Comparison of ENCODE assay signal across 8 cellular contexts in the genomic region with DNA sequence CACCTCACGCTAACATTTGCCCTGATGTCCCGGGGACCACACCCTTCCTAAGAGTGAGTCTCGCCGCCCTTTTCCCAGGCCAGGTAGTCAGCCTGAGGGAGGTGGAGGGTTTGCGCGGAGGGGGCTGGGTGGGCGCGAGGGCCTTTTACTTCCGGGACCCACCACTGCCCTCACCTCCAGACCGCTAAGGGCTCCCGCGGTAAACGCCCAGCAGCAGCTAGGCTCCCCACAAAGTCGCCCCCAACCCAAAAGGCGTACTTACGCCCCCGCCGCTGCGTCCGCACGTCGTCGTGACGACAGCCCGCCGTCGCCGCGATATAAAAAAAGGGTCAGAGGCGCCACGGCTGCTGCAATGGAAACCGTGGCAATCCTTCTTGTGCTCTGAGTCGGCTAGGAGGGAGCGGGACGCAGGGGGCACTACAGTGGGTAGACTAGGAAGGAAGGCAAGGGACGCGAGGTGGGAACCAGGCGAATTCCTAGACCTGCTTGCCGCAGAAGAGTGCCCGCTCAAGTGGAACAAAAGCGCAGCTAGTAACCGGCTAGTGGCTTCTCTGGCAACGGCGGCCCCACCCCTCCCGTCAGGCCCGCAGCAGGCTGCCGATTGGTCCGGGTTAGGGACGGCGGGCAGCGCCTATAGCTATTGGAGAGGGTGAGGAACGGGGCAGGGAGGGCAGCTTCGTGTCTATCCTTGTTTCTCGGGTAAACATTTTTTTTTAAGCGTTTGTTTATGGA. TPM values are rescaled to one million over a fixed set of nuclear protein-coding genes. Genes with fewer than 3 reads are reported as not detected.
A peak's percentile ranks its signal among the peaks of the same experiment; 100 is the strongest.
DNase-seq lines count a peak whose midpoint lies in the region; ATAC-seq and TF ChIP-seq lines count a peak whose summit lies in the region.

A gene with protein sequence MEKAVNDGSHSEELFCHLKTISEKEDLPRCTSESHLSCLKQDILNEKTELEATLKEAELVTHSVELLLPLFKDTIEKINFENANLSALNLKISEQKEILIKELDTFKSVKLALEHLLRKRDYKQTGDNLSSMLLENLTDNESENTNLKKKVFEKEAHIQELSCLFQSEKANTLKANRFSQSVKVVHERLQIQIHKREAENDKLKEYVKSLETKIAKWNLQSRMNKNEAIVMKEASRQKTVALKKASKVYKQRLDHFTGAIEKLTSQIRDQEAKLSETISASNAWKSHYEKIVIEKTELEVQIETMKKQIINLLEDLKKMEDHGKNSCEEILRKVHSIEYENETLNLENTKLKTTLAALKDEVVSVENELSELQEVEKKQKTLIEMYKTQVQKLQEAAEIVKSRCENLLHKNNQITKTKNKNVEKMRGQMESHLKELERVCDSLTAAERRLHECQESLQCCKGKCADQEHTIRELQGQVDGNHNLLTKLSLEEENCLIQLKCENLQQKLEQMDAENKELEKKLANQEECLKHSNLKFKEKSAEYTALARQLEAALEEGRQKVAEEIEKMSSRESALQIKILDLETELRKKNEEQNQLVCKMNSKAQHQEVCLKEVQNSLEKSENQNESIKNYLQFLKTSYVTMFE (minus strand): TSS at position 553 of the 732 bp plus-strand sequence. CDS start 9,296 bp downstream, outside the sequence.

- no peaks in the 10 kb centered on the region for H3K27me3 Mint-ChIP-seq in activated CD4-positive, alpha-beta memory T cell treated with anti-CD3 and anti-CD28 coated beads for 36 hours

- TF ChIP-seq CTCF in C4-2B (conservative IDR thresholded peaks at IDR 0.05) (no peak), right lobe of liver (IDR thresholded peaks at IDR 0.05) (no peak)

- H3K27ac Mint-ChIP-seq in activated CD4-positive, alpha-beta memory T cell treated with anti-CD3 and anti-CD28 coated beads for 36 hours = peak within 1 kb of the TSS; percentile 92

- no peaks in the 10 kb centered on the region for H3K27me3 ChIP-seq in right lobe of liver

- CTCF ChIA-PET in activated CD4-positive, alpha-beta memory T cell treated with anti-CD3 and anti-CD28 coated beads for 36 hours (lab: Charles Lee) = interaction anchor here (0.8 to 1.9 kb wide), 9 partner anchors 10 to 1137 kb away, joined by 3 to 15 read pairs (median 5); partner anchors contain the start of genes C1orf52 and SH3GLB1

- intact Hi-C loops in activated CD4-positive, alpha-beta memory T cell treated with anti-CD3 and anti-CD28 coated beads for 36 hours (cut with micrococcal nuclease) = loop anchor here (1.0 to 10.0 kb wide), 7 partner anchors 11 to 939 kb away; partner anchors contain the start of genes SH3GLB1 and ZNHIT6
- intact Hi-C loops in right lobe of liver (cut with DNase I) = no loop called here

- H3K4me1 Mint-ChIP-seq in activated CD4-positive, alpha-beta memory T cell treated with anti-CD3 and anti-CD28 coated beads for 36 hours (ENCODE audit: low read depth) = peaks cover 48% of the 10 kb centered on the region

- peak within 1 kb of the TSS; percentile 97 for H3K4me3 Mint-ChIP-seq in activated CD4-positive, alpha-beta memory T cell treated with anti-CD3 and anti-CD28 coated beads for 36 hours

- no peaks in the 10 kb centered on the region for H3K9me3 ChIP-seq in right lobe of liver

- TF ChIP-seq POLR2A in right lobe of liver (IDR thresholded peaks at IDR 0.05) = no peak

- WGBS in right lobe of liver (ENCODE audit: insufficient coverage, low coverage, low lambda C conversion rate, missing lambda C conversion rate) = 1% methylated on average over 40 of the region's 55 CpGs

- DNase-seq in NCI-H82 treated with DMSO at 0.1 percent for 48 hours (lab: John Stamatoyannopoulos, UW; ENCODE audit: unreplicated experiment) (peak; percentile 56), dermis microvascular lymphatic vessel endothelial cell (ENCODE audit: low read depth in 2 of 2) (peak; percentile 66 to 89), right lobe of liver (peak; percentile 91 to 95 (median 94))
- DNase-seq in activated CD4-positive, alpha-beta memory T cell treated with anti-CD3 and anti-CD28 coated beads for 36 hours = peak; percentile 94
- DNase-seq in stimulated activated CD4-positive, alpha-beta T cell treated with anti-CD3 and anti-CD28 coated beads, Interleukin-4, amount 100 ng/mL, for 4 hours = peak; percentile 83 to 85

- POLR2A ChIA-PET in activated CD4-positive, alpha-beta memory T cell treated with anti-CD3 and anti-CD28 coated beads for 36 hours (lab: Charles Lee) = interaction anchor here (0.9 to 1.5 kb wide), 3 partner anchors 308 to 518 kb away, joined by 3 to 6 read pairs (median 5); partner anchors contain the start of genes HS2ST1, SELENOF and SH3GLB1

- ATAC-seq in GM19438 (IDR thresholded peaks at IDR 0.05; ENCODE audit: low read depth, unreplicated experiment) (peak; percentile 100), HG03575 (IDR thresholded peaks at IDR 0.05; ENCODE audit: extremely low read depth, insufficient number of reproducible peaks, low FRiP score, unreplicated experiment) (peak; percentile 94), right lobe of liver (peak; percentile 100)

- H3K36me3 ChIP-seq in right lobe of liver = no peaks in the 10 kb centered on the region

- peaks cover 5% of the 10 kb centered on the region for H3K36me3 Mint-ChIP-seq in activated CD4-positive, alpha-beta memory T cell treated with anti-CD3 and anti-CD28 coated beads for 36 hours

- H3K27ac ChIP-seq in C4-2B = peak within 1 kb of the TSS; percentile 68
- H3K27ac ChIP-seq in right lobe of liver = peak within 1 kb of the TSS; percentile 38 to 68 (median 53)

- no peaks in the 10 kb centered on the region for H3K4me1 ChIP-seq in right lobe of liver

- H3K9me3 Mint-ChIP-seq in activated CD4-positive, alpha-beta memory T cell treated with anti-CD3 and anti-CD28 coated beads for 36 hours = peaks cover 5% of the 10 kb centered on the region

- peak within 1 kb of the TSS; percentile 73 to 77 (median 77) for H3K4me3 ChIP-seq in right lobe of liver

RNA-seq across cellular contexts. Expression of the gene that starts here (rescaled TPM):
- 10 to 100 TPM; 31.5 to 32.3 TPM for total RNA-seq in activated CD4-positive, alpha-beta memory T cell treated with anti-CD3 and anti-CD28 coated beads for 36 hours
- total RNA-seq in dermis microvascular lymphatic vessel endothelial cell = 22.3 and 27.8 TPM in 2 replicates
- 1 to 10 TPM; 3.9 to 8.6 (median 5.7) TPM for total RNA-seq in right lobe of liver

Comparison
In these comparisons a context has a peak if more than half of its experiments do, and no peak if none do; other contexts are left out.
1. Peak in every context shown above with its lines: DNase-seq, ATAC-seq, H3K4me3 ChIP-seq and H3K27ac ChIP-seq.